10 cellular contexts compared by ENCODE assay signal in genomic region chr12:12474931-12475485, GRCh38.
DNase-seq lines count a peak whose midpoint lies in the region; ATAC-seq, FAIRE-seq and TF ChIP-seq lines count a peak whose summit lies in the region.
"Had no signal": no experiment of that assay in that cellular context is flagged by ENCODE, and none has a peak within 500 bp of the region (broad histone marks: within the 10 kb centered on the region; RNA-seq: fewer than 3 reads in every experiment).

No MANE protein-coding gene starts in this region.

- peaks cover 3% of the 10 kb centered on the region for H3K9me3 Mint-ChIP-seq in activated CD4-positive, alpha-beta memory T cell treated with anti-CD3 and anti-CD28 coated beads, Interleukin-2, amount 10 ng/mL, durations not matched to agents 7 days and 5 days
- no peaks in the 10 kb centered on the region for H3K9me3 Mint-ChIP-seq in osteocyte (ENCODE audit: unreplicated experiment)

- CTCF ChIA-PET in activated CD4-positive, alpha-beta memory T cell treated with anti-CD3 and anti-CD28 coated beads, Interleukin-2, amount 10 ng/mL, durations not matched to agents 7 days and 5 days (lab: Charles Lee), result interaction anchor here (0.8 to 4.7 kb wide), 23 partner anchors 8 to 262 kb away, joined by 3 to 42 read pairs (median 7); partner anchors contain the start of genes BORCS5 and DUSP16
- CTCF ChIA-PET in HepG2 (lab: Yijun Ruan, JAX; ENCODE audit: low intra/inter-chr PET ratio, low total read pairs), result no interaction called here

- H3K27me3 Mint-ChIP-seq in activated CD4-positive, alpha-beta memory T cell treated with anti-CD3 and anti-CD28 coated beads, Interleukin-2, amount 10 ng/mL, durations not matched to agents 7 days and 5 days, result no peaks in the 10 kb centered on the region
- H3K27me3 Mint-ChIP-seq in osteocyte (ENCODE audit: unreplicated experiment), result no peaks in the 10 kb centered on the region

- POLR2A ChIA-PET in activated CD4-positive, alpha-beta memory T cell treated with anti-CD3 and anti-CD28 coated beads, Interleukin-2, amount 10 ng/mL, durations not matched to agents 7 days and 5 days (lab: Charles Lee), result interaction anchor here (0.8 to 22.6 kb wide), 30 partner anchors 12 to 262 kb away, joined by 3 to 580 read pairs (median 10); partner anchors contain the start of genes BORCS5, CDKN1B, DUSP16 and GPR19
- POLR2A ChIA-PET in HepG2 (lab: Yijun Ruan, JAX), result interaction anchor here (2.7 kb wide), 1 partner anchor 12 kb away, joined by 5 read pairs; no protein-coding TSS in a partner anchor

- no peak for TF ChIP-seq RAD21 in HepG2 (CRISPR knock-in tag; IDR thresholded peaks at IDR 0.05)

- DNase-seq in activated gamma-delta T cell treated with Interleukin-2 at 50 U/mL for 16 hours (peak; percentile 34), activated gamma-delta T cell (lab: John Stamatoyannopoulos, UW) (no peak), HepG2 (ENCODE audit: low spot score) (no peak), osteocyte (ENCODE audit: extremely low spot score, unreplicated experiment) (no peak), NCI-H2227 (lab: John Stamatoyannopoulos, UW; ENCODE audit: unreplicated experiment) (no peak), NCI-H146 (lab: John Stamatoyannopoulos, UW) (no peak)
- peak; percentile 74 for DNase-seq in activated CD4-positive, alpha-beta memory T cell treated with anti-CD3 and anti-CD28 coated beads, Interleukin-2, amount 10 ng/mL, durations not matched to agents 7 days and 5 days

- no peaks in the 10 kb centered on the region for H3K27me3 ChIP-seq in HepG2 (ENCODE audit: control insufficient read depth in 1 of 2, insufficient read depth in 2 of 2, low read length in 2 of 2)

- no peak overlapping the region for H3K27ac ChIP-seq in HepG2 (ENCODE audit: extremely low read length, insufficient read depth, low read length)

- H3K4me2 ChIP-seq in HepG2 (ENCODE audit: low read depth, low read length), result no peak overlapping the region

- BruUV-seq in HepG2 (replicated peaks; lab: Mats Ljungman, UMichigan), result no TSS peak

- FAIRE-seq in HepG2 (lab: Jason Lieb, UNC), result no peak
- FAIRE-seq: TTC549 had no signal

- H3K4me1 ChIP-seq in HepG2 (ENCODE audit: insufficient read depth, low read length), result no peaks in the 10 kb centered on the region

- no peaks in the 10 kb centered on the region for H4K20me1 ChIP-seq in HepG2 (ENCODE audit: insufficient read depth, low read length)

- no peak overlapping the region for H3K4me3 ChIP-seq in HepG2 (replicated peaks in 1 of 3; ENCODE audit: insufficient read depth in 1 of 3, low read depth in 2 of 3, low read length in 3 of 3)

- peak overlapping the region; percentile 67 for H3K4me3 Mint-ChIP-seq in activated CD4-positive, alpha-beta memory T cell treated with anti-CD3 and anti-CD28 coated beads, Interleukin-2, amount 10 ng/mL, durations not matched to agents 7 days and 5 days
- no peak overlapping the region for H3K4me3 Mint-ChIP-seq in osteocyte (ENCODE audit: unreplicated experiment)
- H3K4me3 Mint-ChIP-seq: neural crest cell had no signal

- no peak for TF ChIP-seq POLR2A in HepG2 (IDR thresholded peaks at IDR 0.05; ENCODE audit: insufficient read depth in 1 of 2, low read depth in 2 of 2, low read length in 2 of 2)

- TF ChIP-seq EP300 in HepG2 (IDR thresholded peaks at IDR 0.05; ENCODE audit: low read depth in 2 of 2, low read length in 2 of 2) (no peak), HepG2 (CRISPR knock-in tag; IDR thresholded peaks at IDR 0.05; ENCODE audit: borderline replicate concordance) (no peak)

- H3K79me2 ChIP-seq in HepG2 (ENCODE audit: insufficient read depth, low read length), result peaks cover 2% of the 10 kb centered on the region

- H2AFZ ChIP-seq in HepG2 (ENCODE audit: low read length), result no peak overlapping the region

- intact Hi-C loops in HepG2 (cut with micrococcal nuclease; ENCODE audit: unreplicated experiment), result no loop called here

- H3K36me3 Mint-ChIP-seq in activated CD4-positive, alpha-beta memory T cell treated with anti-CD3 and anti-CD28 coated beads, Interleukin-2, amount 10 ng/mL, durations not matched to agents 7 days and 5 days (ENCODE audit: low read depth), result peaks cover 79% of the 10 kb centered on the region
- H3K36me3 Mint-ChIP-seq in osteocyte (ENCODE audit: unreplicated experiment), result peaks cover 36% of the 10 kb centered on the region

- in situ Hi-C loops in HepG2 (cut with HindIII; ENCODE audit: extremely low pct_ligation_motif_present, low pct_unique_long_range_greater_than_20kb), result no loop called here

- WGBS in HepG2 (ENCODE audit: low lambda C conversion rate), result 97% methylated on average over 12 of the region's 12 CpGs

- no peak for TF ChIP-seq CTCF in HepG2 (CRISPR knock-in tag; IDR thresholded peaks at IDR 0.05)
- TF ChIP-seq CTCF in osteocyte (IDR thresholded peaks at IDR 0.05), result no peak

- peaks cover 85% of the 10 kb centered on the region for H3K4me1 Mint-ChIP-seq in activated CD4-positive, alpha-beta memory T cell treated with anti-CD3 and anti-CD28 coated beads, Interleukin-2, amount 10 ng/mL, durations not matched to agents 7 days and 5 days
- no peaks in the 10 kb centered on the region for H3K4me1 Mint-ChIP-seq in osteocyte (ENCODE audit: unreplicated experiment)

- H3K9ac ChIP-seq in HepG2 (ENCODE audit: insufficient read depth, low read depth, low read length), result no peak overlapping the region

- peak overlapping the region; percentile 100 for H3K27ac Mint-ChIP-seq in activated CD4-positive, alpha-beta memory T cell treated with anti-CD3 and anti-CD28 coated beads, Interleukin-2, amount 10 ng/mL, durations not matched to agents 7 days and 5 days
- no peak overlapping the region for H3K27ac Mint-ChIP-seq in osteocyte (ENCODE audit: unreplicated experiment)

- H3K9me3 ChIP-seq in HepG2 (ENCODE audit: low read length), result no peaks in the 10 kb centered on the region

- ATAC-seq in HG03108 (IDR thresholded peaks at IDR 0.05; ENCODE audit: unreplicated experiment) (peak; percentile 88), HepG2 (no peak)

- H3K36me3 ChIP-seq in HepG2 (replicated peaks in 1 of 2; ENCODE audit: control insufficient read depth in 1 of 2, insufficient read depth in 2 of 2, low read length in 2 of 2), result peaks cover 21 to 54% of the 10 kb centered on the region in 2 experiments

TF ChIP-seq in HepG2, 621 proteins besides CTCF, POLR2A, EP300 and RAD21:
- TF ChIP-seq SNAPC4 (CRISPR knock-in tag; IDR thresholded peaks at IDR 0.05) (no peak), FOSL2 (CRISPR knock-in tag; IDR thresholded peaks at IDR 0.05) (no peak), HOXA9 (CRISPR knock-in tag; IDR thresholded peaks at IDR 0.05; ENCODE audit: borderline replicate concordance) (no peak), FLYWCH1 (CRISPR knock-in tag; IDR thresholded peaks at IDR 0.05) (no peak), KAT7 (CRISPR knock-in tag; IDR thresholded peaks at IDR 0.05; ENCODE audit: borderline replicate concordance) (no peak), POLR2G (IDR thresholded peaks at IDR 0.05; ENCODE audit: low read depth, low read length) (0 out of 2 replicates have a peak, but pooled peaks have one; percentile 15), ZFP91 (CRISPR knock-in tag; IDR thresholded peaks at IDR 0.05; ENCODE audit: borderline replicate concordance) (no peak), SAP130 (CRISPR knock-in tag; IDR thresholded peaks at IDR 0.05; ENCODE audit: low read depth) (no peak), RBM22 (optimal IDR thresholded peaks at IDR 0.05; ENCODE audit: low read length) (peak; percentile 6), ZNF331 (CRISPR knock-in tag; IDR thresholded peaks at IDR 0.05) (no peak)
TF ChIP-seq in HepG2: peak in this region for 2.

Comparison
In these comparisons a context has a peak if more than half of its experiments do, and no peak if none do; other contexts are left out.
1. DNase-seq: peak in activated gamma-delta T cell treated with Interleukin-2 at 50 U/mL for 16 hours (single experiment) and activated CD4-positive, alpha-beta memory T cell treated with anti-CD3 and anti-CD28 coated beads, Interleukin-2, amount 10 ng/mL, durations not matched to agents 7 days and 5 days (single experiment); none in activated gamma-delta T cell (single experiment), HepG2 (single experiment), osteocyte (single experiment), NCI-H2227 (single experiment) and NCI-H146 (single experiment).